8 cellular contexts compared by ENCODE assay signal in the genomic region with DNA sequence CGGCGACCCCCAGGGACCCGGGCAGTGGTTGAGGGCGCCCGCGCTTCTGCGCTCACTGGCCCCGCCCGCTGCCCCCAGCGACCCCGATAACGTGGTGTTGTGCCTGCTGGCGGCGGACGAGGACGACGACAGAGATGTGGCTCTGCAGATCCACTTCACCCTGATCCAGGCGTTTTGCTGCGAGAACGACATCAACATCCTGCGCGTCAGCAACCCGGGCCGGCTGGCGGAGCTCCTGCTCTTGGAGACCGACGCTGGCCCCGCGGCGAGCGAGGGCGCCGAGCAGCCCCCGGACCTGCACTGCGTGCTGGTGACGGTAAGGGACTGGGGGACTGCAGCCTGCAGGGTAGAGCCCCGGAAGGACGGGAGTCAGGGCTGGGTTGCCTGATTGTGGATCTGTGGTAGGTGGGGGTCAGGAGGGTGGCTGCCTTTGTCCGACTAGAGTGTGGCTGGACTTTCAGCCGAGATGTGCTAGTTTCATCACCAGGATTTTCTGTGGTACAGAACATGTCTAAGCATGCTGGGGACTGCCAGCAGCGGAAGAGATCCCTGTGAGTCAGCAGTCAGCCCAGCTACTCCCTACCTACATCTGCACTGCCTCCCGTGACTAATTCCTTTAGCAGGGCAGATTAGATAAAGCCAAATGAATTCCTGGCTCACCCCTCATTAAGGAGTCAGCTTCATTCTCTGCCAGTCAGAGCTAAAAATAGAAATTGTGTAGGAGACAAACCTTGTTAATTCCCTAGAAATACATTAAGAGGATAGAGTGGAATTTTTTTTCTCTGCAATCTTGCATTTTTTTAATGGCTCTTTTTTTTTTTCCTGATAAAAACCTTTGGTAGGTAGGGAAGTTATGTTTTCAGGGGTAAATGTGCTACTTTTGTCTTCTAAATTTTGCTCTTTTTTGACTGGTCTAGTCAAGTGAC. TPM values are rescaled to one million over a fixed set of nuclear protein-coding genes. Genes with fewer than 3 reads are reported as not detected.
DNase-seq lines count a peak whose midpoint lies in the region; ATAC-seq and TF ChIP-seq lines count a peak whose summit lies in the region.

No MANE protein-coding gene starts in this region.

- 0 to 1% (median 1%) methylated on average over 6 to 42 of the region's 42 CpGs for WGBS in heart left ventricle, 4 donors
- WGBS in trophoblast cell (ENCODE audit: extremely low coverage, insufficient coverage, insufficient read length) = no CpG with 5 or more reads among the region's 42 CpGs

- H3K4me3 ChIP-seq in SU-DHL-6 (ENCODE audit: insufficient read depth, low read length, poor library complexity, severe bottlenecking) (peak overlapping the region; percentile 90), adipocyte (ENCODE audit: low read length) (peak overlapping the region; percentile 95), heart left ventricle (peak overlapping the region; percentile 64 to 97 (median 84)), trophoblast cell (ENCODE audit: low read depth, low read length) (peak overlapping the region; percentile 96), vagina (peak overlapping the region; percentile 73 to 84)

- H3K23ac ChIP-seq in trophoblast cell (ENCODE audit: low read length) = no peak overlapping the region

- ATAC-seq in HG02610 (IDR thresholded peaks at IDR 0.05; ENCODE audit: unreplicated experiment) = peak; percentile 41
- ATAC-seq in heart left ventricle = peak; percentile 47 to 82 (median 78)

- H2BK5ac ChIP-seq in trophoblast cell (ENCODE audit: low read depth, low read length, poor library complexity) = peak overlapping the region; percentile 84

- no peaks in the 10 kb centered on the region for H3K79me2 ChIP-seq in SU-DHL-6 (ENCODE audit: insufficient read depth, low read length)
- peaks cover 18% of the 10 kb centered on the region for H3K79me2 ChIP-seq in trophoblast cell (ENCODE audit: control insufficient read depth, insufficient read depth, low read length, poor library complexity)

- H3K4me1 ChIP-seq in adipocyte (ENCODE audit: control insufficient read depth, insufficient read depth, low read length) (peaks cover 43% of the 10 kb centered on the region), heart left ventricle (peaks cover 6 to 54% (median 30%) of the 10 kb centered on the region in 12 donors), trophoblast cell (ENCODE audit: control insufficient read depth in 1 of 2, insufficient read depth in 2 of 2, low read length in 2 of 2) (peaks cover 0 to 7% of the 10 kb centered on the region in 2 experiments), vagina (peaks cover 32% of the 10 kb centered on the region)

- H4K12ac ChIP-seq in trophoblast cell (ENCODE audit: low read depth, low read length) = peak overlapping the region; percentile 81

- peak overlapping the region; percentile 61 for H2AK5ac ChIP-seq in trophoblast cell (ENCODE audit: low read length)

- peaks cover 26% of the 10 kb centered on the region for H3K79me1 ChIP-seq in trophoblast cell (ENCODE audit: low read length)

- H3K36me3 ChIP-seq in SU-DHL-6 (ENCODE audit: low read length) (no peaks in the 10 kb centered on the region; the same call in 1 of the 2 replicates), adipocyte (ENCODE audit: control insufficient read depth, insufficient read depth, low read length, severe bottlenecking) (peaks cover 29% of the 10 kb centered on the region), heart left ventricle (peaks cover 0 to 43% (median 28%) of the 10 kb centered on the region in 9 donors), trophoblast cell (ENCODE audit: control insufficient read depth in 1 of 2, insufficient read depth in 2 of 2, low read length in 2 of 2) (peaks cover 2 to 11% of the 10 kb centered on the region in 2 experiments), vagina (peaks cover 0 to 20% of the 10 kb centered on the region in 2 donors)

- H3K4me2 ChIP-seq in SU-DHL-6 (ENCODE audit: low read depth, low read length, poor library complexity, severe bottlenecking) = peak overlapping the region; percentile 69
- peak overlapping the region; percentile 88 for H3K4me2 ChIP-seq in trophoblast cell (ENCODE audit: low read length)

- DNase-seq in GM10266 (ENCODE audit: extremely low spot score) (peak; percentile 44), NCI-H1092 (lab: John Stamatoyannopoulos, UW) (peak; percentile 23), adipocyte (ENCODE audit: low read depth) (peak; percentile 95), heart left ventricle (peak; percentile 81 to 91 (median 85)), trophoblast cell (peak; percentile 95 to 96), vagina (ENCODE audit: extremely low spot score in 2 of 2) (peak in 1 of 2 donors; percentile 97)

- H3K4ac ChIP-seq in trophoblast cell (ENCODE audit: low read depth, low read length) = peak overlapping the region; percentile 100

- H2BK12ac ChIP-seq in trophoblast cell (ENCODE audit: low read length) = no peak overlapping the region

- H3K18ac ChIP-seq in trophoblast cell (ENCODE audit: low read length) = peak overlapping the region; percentile 98

- peak overlapping the region; percentile 88 for H2BK120ac ChIP-seq in trophoblast cell (ENCODE audit: insufficient read depth, low read length, poor library complexity)

- no peaks in the 10 kb centered on the region for H3K9me2 ChIP-seq in SU-DHL-6 (replicated peaks; ENCODE audit: insufficient read depth, low read length)

- H4K8ac ChIP-seq in trophoblast cell (ENCODE audit: low read depth, low read length) = peak overlapping the region; percentile 39

- H3K27ac ChIP-seq in SU-DHL-6 (ENCODE audit: low read depth, low read length) (peak overlapping the region; percentile 69), heart left ventricle (peak overlapping the region; percentile 94 to 99 (median 98)), trophoblast cell (ENCODE audit: low read depth, low read length) (peak overlapping the region; percentile 95), vagina (peak overlapping the region; percentile 96)

- H4K20me1 ChIP-seq in SU-DHL-6 (ENCODE audit: low read depth, low read length) = no peaks in the 10 kb centered on the region

- H3F3A ChIP-seq in SU-DHL-6 (ENCODE audit: insufficient read depth) = peaks cover 12% of the 10 kb centered on the region; the same call in 1 of the 2 replicates

- H3K27me3 ChIP-seq in SU-DHL-6 (ENCODE audit: low read length) (no peaks in the 10 kb centered on the region), adipocyte (replicated peaks; ENCODE audit: control insufficient read depth, insufficient read depth, low read length) (no peaks in the 10 kb centered on the region), heart left ventricle (no peaks in the 10 kb centered on the region), trophoblast cell (ENCODE audit: insufficient read depth, low read length) (no peaks in the 10 kb centered on the region), vagina (no peaks in the 10 kb centered on the region)

- TF ChIP-seq CTCF in GM10266 (IDR thresholded peaks at IDR 0.05; ENCODE audit: control insufficient read depth, insufficient read depth, low read depth, missing control alignments) (peak; percentile 35), SU-DHL-6 (IDR thresholded peaks at IDR 0.05; ENCODE audit: insufficient read depth, low read length, poor library complexity, severe bottlenecking) (no peak), heart left ventricle (IDR thresholded peaks at IDR 0.05) (peak in 4 of 12 donors; percentile 6 to 30 (median 24)), vagina (IDR thresholded peaks at IDR 0.05) (no peak)

- H4K91ac ChIP-seq in trophoblast cell (ENCODE audit: low read depth, low read length) = peak overlapping the region; percentile 85

- no peaks in the 10 kb centered on the region for H3K9me3 ChIP-seq in SU-DHL-6 (ENCODE audit: insufficient read depth, low read length)
- H3K9me3 ChIP-seq in adipocyte (ENCODE audit: control insufficient read depth, low read length) = no peaks in the 10 kb centered on the region
- no peaks in the 10 kb centered on the region for H3K9me3 ChIP-seq in heart left ventricle
- no peaks in the 10 kb centered on the region for H3K9me3 ChIP-seq in trophoblast cell (ENCODE audit: insufficient read depth, low read depth, low read length)
- H3K9me3 ChIP-seq in vagina = no peaks in the 10 kb centered on the region

- H2AFZ ChIP-seq in SU-DHL-6 (ENCODE audit: low read depth, low read length, severe bottlenecking) (peak overlapping the region; percentile 86), trophoblast cell (ENCODE audit: insufficient read depth, low read length, poor library complexity) (peak overlapping the region; percentile 38)

- intact Hi-C loops in heart left ventricle (cut with DNase I) = loop anchor here (1.0 to 10.0 kb wide), 19 partner anchors 36 to 254 kb away; partner anchors contain the start of genes GNG12 (in 4 of the 10) and SERBP1 (in 1 of the 10)
- intact Hi-C loops in vagina (cut with DNase I) = loop anchor here (10.0 kb wide), 1 partner anchor 72 kb away; no protein-coding TSS in a partner anchor

- H3K14ac ChIP-seq in trophoblast cell (ENCODE audit: low read length) = peak overlapping the region; percentile 41

- TF ChIP-seq POLR2A in heart left ventricle (IDR thresholded peaks at IDR 0.05) = peak in 1 of 2 donors; percentile 61
- TF ChIP-seq POLR2A in vagina (IDR thresholded peaks at IDR 0.05) = peak in 1 of 2 donors; percentile 19

- peak overlapping the region; percentile 91 for H3K9ac ChIP-seq in SU-DHL-6 (ENCODE audit: low read length)
- H3K9ac ChIP-seq in adipocyte (ENCODE audit: low read length) = peak overlapping the region; percentile 99
- H3K9ac ChIP-seq in trophoblast cell (ENCODE audit: low read length) = peak overlapping the region; percentile 92

RNA-seq across cellular contexts. Expression of gene GADD45A, which starts 1.5 kb away (rescaled TPM):
- total RNA-seq in heart left ventricle (100 to 1,000 TPM in 1 of 9 donors, 10 to 100 TPM in 8; 26.5 to 119 (median 45.8) TPM), vagina (44.4 TPM)
- 10 to 100 TPM; 35.7 to 57.3 TPM for polyA plus RNA-seq in heart left ventricle
- polyA plus RNA-seq in trophoblast cell (2013) = 81.0 and 84.6 TPM in 2 replicates
